In the genomic region with DNA sequence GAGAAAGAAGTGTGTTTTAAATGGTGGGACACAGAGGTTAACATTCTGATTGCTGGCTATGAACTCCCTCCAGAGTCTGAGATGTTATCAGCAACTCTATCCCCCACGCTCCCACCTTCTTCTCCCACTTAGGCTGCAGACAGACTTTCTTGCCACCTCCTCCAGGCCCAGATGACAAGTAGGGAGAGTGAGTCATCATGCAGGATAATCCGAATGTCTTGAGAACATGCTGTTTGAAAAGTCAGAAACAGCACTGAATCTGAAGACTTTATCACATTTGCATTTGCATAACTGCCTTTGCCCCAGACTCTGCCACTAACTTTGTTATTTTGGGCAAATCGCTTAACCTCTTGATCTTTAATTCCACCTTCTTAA, we compare ENCODE assay signal across 13 cellular contexts.
A peak's percentile ranks its signal among the peaks of the same experiment; 100 is the strongest.
DNase-seq lines count a peak whose midpoint lies in the region; ATAC-seq, FAIRE-seq and TF ChIP-seq lines count a peak whose summit lies in the region.
"Had no signal": no experiment of that assay in that cellular context is flagged by ENCODE, and none has a peak within 500 bp of the region (broad histone marks: within the 10 kb centered on the region; RNA-seq: fewer than 3 reads in every experiment).

No MANE protein-coding gene starts in this region.

- TF ChIP-seq POLR2A in GM12891 (IDR thresholded peaks at IDR 0.05; ENCODE audit: low read depth, low read length): no peak

- FAIRE-seq in astrocyte (lab: Jason Lieb, UNC): peak; percentile 62
- FAIRE-seq in GM12891 (lab: Jason Lieb, UNC): no peak

- no peak overlapping the region for H3K9ac ChIP-seq in astrocyte (ENCODE audit: low read length)

- H3K4me3 Mint-ChIP-seq in astrocyte (ENCODE audit: unreplicated experiment): no peak overlapping the region

- intact Hi-C loops in left ventricle myocardium inferior (cut with micrococcal nuclease): loop anchor here (1.0 kb wide), 1 partner anchor 328 kb away; a partner anchor contains a TSS

- H3K4me1 ChIP-seq in cardiac muscle cell (ENCODE audit: low read depth): peaks cover 18% of the 10 kb centered on the region
- peaks cover 7% of the 10 kb centered on the region for H3K4me1 ChIP-seq in left ventricle myocardium inferior
- peaks cover 8% of the 10 kb centered on the region for H3K4me1 ChIP-seq in astrocyte (ENCODE audit: insufficient read depth, low read length)
- H3K4me1 ChIP-seq: A549 had no signal

- H3K36me3 ChIP-seq in cardiac muscle cell (no peaks in the 10 kb centered on the region), left ventricle myocardium inferior (no peaks in the 10 kb centered on the region), astrocyte (ENCODE audit: insufficient read depth, low read length) (no peaks in the 10 kb centered on the region)

- H3K79me2 ChIP-seq in astrocyte (ENCODE audit: insufficient read depth, low read length): no peaks in the 10 kb centered on the region

- peak overlapping the region; percentile 75 for H3K4me2 ChIP-seq in astrocyte (ENCODE audit: low read length)

- TF ChIP-seq CTCF in cardiac muscle cell (IDR thresholded peaks at IDR 0.05; ENCODE audit: low read depth, low read length): no peak
- no peak for TF ChIP-seq CTCF in left ventricle myocardium inferior (IDR thresholded peaks at IDR 0.05; ENCODE audit: borderline replicate concordance)
- TF ChIP-seq CTCF in astrocyte (IDR thresholded peaks at IDR 0.05; ENCODE audit: insufficient read depth, low read depth, low read length): no peak

- H3K9me3 ChIP-seq in cardiac muscle cell (ENCODE audit: low read depth) (no peaks in the 10 kb centered on the region), left ventricle myocardium inferior (replicated peaks) (no peaks in the 10 kb centered on the region), astrocyte (ENCODE audit: insufficient read depth, low read depth, low read length) (no peaks in the 10 kb centered on the region)
- H3K9me3 ChIP-seq: A549 had no signal

- H3K27ac ChIP-seq in cardiac muscle cell (peak overlapping the region; percentile 79), left ventricle myocardium inferior (replicated peaks) (no peak overlapping the region), astrocyte (ENCODE audit: low read depth, low read length) (no peak overlapping the region)
- H3K27ac ChIP-seq: A549 had no signal

- ATAC-seq in GM18517 (IDR thresholded peaks at IDR 0.05; ENCODE audit: unreplicated experiment): no peak

- H3K27me3 Mint-ChIP-seq in astrocyte (ENCODE audit: low read depth, unreplicated experiment): no peaks in the 10 kb centered on the region

- H3K36me3 Mint-ChIP-seq in astrocyte (ENCODE audit: low read depth, unreplicated experiment): no peaks in the 10 kb centered on the region
- H3K36me3 Mint-ChIP-seq: naive B cell had no signal

- CTCF ChIA-PET in HEK293T (lab: Yijun Ruan, JAX): interaction anchor here (0.7 to 2.4 kb wide), 8 partner anchors 11 to 404 kb away, joined by 3 to 23 read pairs (median 3); a partner anchor contains a TSS

- H3K27ac Mint-ChIP-seq in astrocyte (ENCODE audit: unreplicated experiment): no peak overlapping the region

- H3K4me3 ChIP-seq in cardiac muscle cell: no peak overlapping the region
- no peak overlapping the region for H3K4me3 ChIP-seq in left ventricle myocardium inferior
- no peak overlapping the region for H3K4me3 ChIP-seq in astrocyte (ENCODE audit: insufficient read depth, low read depth, low read length)
- H3K4me3 ChIP-seq: A549 had no signal

- H3K27me3 ChIP-seq in cardiac muscle cell: no peaks in the 10 kb centered on the region
- H3K27me3 ChIP-seq in left ventricle myocardium inferior (ENCODE audit: low read depth): no peaks in the 10 kb centered on the region
- H3K27me3 ChIP-seq in astrocyte (ENCODE audit: insufficient read depth, low read length): no peaks in the 10 kb centered on the region

- peaks cover 20% of the 10 kb centered on the region for H3K4me1 Mint-ChIP-seq in astrocyte (ENCODE audit: low read depth, unreplicated experiment)

- DNase-seq in cardiac muscle cell (ENCODE audit: low read depth in 1 of 2, low spot score in 1 of 2): peak in 1 of 2 donors; percentile 58
- DNase-seq in left ventricle myocardium inferior: no peak
- DNase-seq in astrocyte (ENCODE audit: low read depth): peak; percentile 56
- peak; percentile 25 for DNase-seq in hepatic stellate cell (ENCODE audit: low spot score)
- DNase-seq in GM12891 (ENCODE audit: insufficient read length, low spot score): no peak
- DNase-seq in HEK293T (ENCODE audit: extremely low spot score): no peak
- no peak for DNase-seq in NCI-H345 (lab: John Stamatoyannopoulos, UW)
- DNase-seq: effector memory CD4-positive, alpha-beta T cell; NCI-H1930; stimulated activated naive CD4-positive, alpha-beta T cell treated with Interleukin-2 at 50 U/mL for 16 hours had no signal

- no peaks in the 10 kb centered on the region for H4K20me1 ChIP-seq in astrocyte (ENCODE audit: insufficient read depth, low read length)

- POLR2A ChIA-PET in HEK293T (lab: Yijun Ruan, JAX): no interaction called here

- H2AFZ ChIP-seq in astrocyte (ENCODE audit: low read depth, low read length): no peak overlapping the region

- H3K9me3 Mint-ChIP-seq in astrocyte (ENCODE audit: unreplicated experiment): no peaks in the 10 kb centered on the region
- H3K9me3 Mint-ChIP-seq: naive B cell had no signal

TF ChIP-seq in GM12891, 5 proteins besides CTCF, POLR2A, EP300 and RAD21:
- TF ChIP-seq POLR2AphosphoS5 (IDR thresholded peaks at IDR 0.05; ENCODE audit: low read depth, low read length) (no peak), PAX5 (IDR thresholded peaks at IDR 0.05; ENCODE audit: insufficient read depth, low read length, severe bottlenecking) (no peak)

TF ChIP-seq in HEK293T, 16 proteins besides CTCF, POLR2A, EP300 and RAD21:
- TF ChIP-seq ARNT (IDR thresholded peaks at IDR 0.05) (no peak), HDGF (IDR thresholded peaks at IDR 0.05; ENCODE audit: borderline replicate concordance) (no peak), SUZ12 (IDR thresholded peaks at IDR 0.05) (no peak), TARDBP (IDR thresholded peaks at IDR 0.05) (no peak), ELF4 (IDR thresholded peaks at IDR 0.05) (no peak), SP1 (IDR thresholded peaks at IDR 0.05) (no peak), ZNF384 (IDR thresholded peaks at IDR 0.05) (no peak), FOXA1 (IDR thresholded peaks at IDR 0.05) (no peak), FOXM1 (IDR thresholded peaks at IDR 0.05; ENCODE audit: borderline replicate concordance) (no peak), FOXK2 (IDR thresholded peaks at IDR 0.05) (no peak), CTBP1 (IDR thresholded peaks at IDR 0.05; ENCODE audit: borderline replicate concordance) (no peak), L3MBTL2 (conservative IDR thresholded peaks at IDR 0.05) (no peak)
- TF ChIP-seq, protein P1, sequence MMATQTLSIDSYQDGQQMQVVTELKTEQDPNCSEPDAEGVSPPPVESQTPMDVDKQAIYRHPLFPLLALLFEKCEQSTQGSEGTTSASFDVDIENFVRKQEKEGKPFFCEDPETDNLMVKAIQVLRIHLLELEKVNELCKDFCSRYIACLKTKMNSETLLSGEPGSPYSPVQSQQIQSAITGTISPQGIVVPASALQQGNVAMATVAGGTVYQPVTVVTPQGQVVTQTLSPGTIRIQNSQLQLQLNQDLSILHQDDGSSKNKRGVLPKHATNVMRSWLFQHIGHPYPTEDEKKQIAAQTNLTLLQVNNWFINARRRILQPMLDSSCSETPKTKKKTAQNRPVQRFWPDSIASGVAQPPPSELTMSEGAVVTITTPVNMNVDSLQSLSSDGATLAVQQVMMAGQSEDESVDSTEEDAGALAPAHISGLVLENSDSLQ (IDR thresholded peaks at IDR 0.05): no peak

Comparison
In these comparisons a context has a peak if more than half of its experiments do, and no peak if none do; other contexts are left out.
1. DNase-seq: peak in astrocyte (single experiment) and hepatic stellate cell (single experiment); none in left ventricle myocardium inferior (single experiment), GM12891 (single experiment), HEK293T (single experiment) and NCI-H345 (single experiment).